In genomic region chr2:113234721-113235346, GRCh38 we compare ENCODE assay signal across 9 cellular contexts. TPM values are rescaled to one million over a fixed set of nuclear protein-coding genes. Genes with fewer than 3 reads are reported as not detected.
DNase-seq lines count a peak whose midpoint lies in the region; ATAC-seq and TF ChIP-seq lines count a peak whose summit lies in the region.
"Had no signal": no experiment of that assay in that cellular context is flagged by ENCODE, and none has a peak within 500 bp of the region (broad histone marks: within the 10 kb centered on the region; RNA-seq: fewer than 3 reads in every experiment).

No MANE protein-coding gene starts in this region.

- H3K9ac ChIP-seq in Karpas-422 (ENCODE audit: low read length), result no peak overlapping the region
- H3K9ac ChIP-seq: SK-N-SH had no signal

- peaks cover 0 to 1% (median 0%) of the 10 kb centered on the region in 3 donors for H3K27me3 Mint-ChIP-seq in CD14-positive monocyte (ENCODE audit: low read depth in 3 of 3)
- no peaks in the 10 kb centered on the region for H3K27me3 Mint-ChIP-seq in natural killer cell (ENCODE audit: low read depth in 2 of 2)

- peaks cover 0 to 7% (median 2%) of the 10 kb centered on the region in 7 donors for H3K9me3 Mint-ChIP-seq in CD14-positive monocyte
- no peaks in the 10 kb centered on the region for H3K9me3 Mint-ChIP-seq in natural killer cell

- H3K27ac Mint-ChIP-seq in CD14-positive monocyte, result peak overlapping the region in 5 of 7 donors; percentile 85 to 98 (median 93)
- peak overlapping the region; percentile 78 to 97 for H3K27ac Mint-ChIP-seq in natural killer cell

- H3K9me2 ChIP-seq in Karpas-422 (replicated peaks; ENCODE audit: insufficient read depth, low read length), result no peaks in the 10 kb centered on the region
- H3K9me2 ChIP-seq: SK-N-SH had no signal

- H2AFZ ChIP-seq in Karpas-422 (ENCODE audit: low read length), result no peak overlapping the region

- H3K4me1 Mint-ChIP-seq in CD14-positive monocyte (peaks cover 60% of the 10 kb centered on the region), natural killer cell (peaks cover 0 to 22% of the 10 kb centered on the region in 2 donors)

- H3K36me3 ChIP-seq in brain microvascular endothelial cell (replicated peaks) (no peaks in the 10 kb centered on the region), Karpas-422 (ENCODE audit: insufficient read depth, low read length) (no peaks in the 10 kb centered on the region)

- no peaks in the 10 kb centered on the region for H4K20me1 ChIP-seq in Karpas-422 (ENCODE audit: insufficient read depth, low read depth, low read length)

- in situ Hi-C loops in brain microvascular endothelial cell (cut with HindIII; ENCODE audit: low pct_ligation_motif_present, low sequenced_read_pairs), result no loop called here

- H3K4me3 ChIP-seq in brain microvascular endothelial cell (ENCODE audit: low read depth, low read length) (peak overlapping the region; percentile 60), Karpas-422 (ENCODE audit: low read length) (no peak overlapping the region)

- H3K4me1 ChIP-seq in Karpas-422 (ENCODE audit: low read length), result no peaks in the 10 kb centered on the region

- H3K79me2 ChIP-seq in Karpas-422 (ENCODE audit: low read length), result no peaks in the 10 kb centered on the region

- H3K27me3 ChIP-seq in brain microvascular endothelial cell (replicated peaks), result no peaks in the 10 kb centered on the region
- no peaks in the 10 kb centered on the region for H3K27me3 ChIP-seq in Karpas-422 (ENCODE audit: low read length)

- intact Hi-C loops in CD14-positive monocyte (cut with micrococcal nuclease), result no loop called here
- intact Hi-C loops in natural killer cell (cut with micrococcal nuclease), result no loop called here

- H3K4me2 ChIP-seq in Karpas-422 (ENCODE audit: low read depth, low read length, poor library complexity, severe bottlenecking), result no peak overlapping the region
- H3K4me2 ChIP-seq: SK-N-SH had no signal

- H3K9me3 ChIP-seq in Karpas-422 (ENCODE audit: low read length), result no peaks in the 10 kb centered on the region
- H3K9me3 ChIP-seq: SK-N-SH had no signal

- H3K36me3 Mint-ChIP-seq in CD14-positive monocyte (peaks cover 3 to 7% of the 10 kb centered on the region in 2 donors), natural killer cell (no peaks in the 10 kb centered on the region)

- H3K27ac ChIP-seq in brain microvascular endothelial cell, result no peak overlapping the region
- no peak overlapping the region for H3K27ac ChIP-seq in Karpas-422 (ENCODE audit: low read length)

- peak overlapping the region; percentile 46 to 80 for H3K4me3 Mint-ChIP-seq in CD14-positive monocyte
- peak overlapping the region; percentile 92 for H3K4me3 Mint-ChIP-seq in natural killer cell

- TF ChIP-seq CTCF in CD14-positive monocyte (IDR thresholded peaks at IDR 0.05) (no peak), brain microvascular endothelial cell (IDR thresholded peaks at IDR 0.05; ENCODE audit: low read depth, low read length, missing control alignments) (no peak), natural killer cell (IDR thresholded peaks at IDR 0.05) (no peak)

- peak; percentile 13 for ATAC-seq in HG03066 (IDR thresholded peaks at IDR 0.05; ENCODE audit: low read depth, unreplicated experiment)
- ATAC-seq in natural killer cell, result no peak

- DNase-seq in CD14-positive monocyte (ENCODE audit: low spot score), result no peak
- no peak for DNase-seq in brain microvascular endothelial cell
- DNase-seq in natural killer cell, result no peak
- no peak for DNase-seq in Karpas-422
- DNase-seq in hypothalamus (lab: John Stamatoyannopoulos, UW), result no peak
- no peak for DNase-seq in NCI-H2029 treated with DMSO at 0.1 percent for 48 hours (lab: John Stamatoyannopoulos, UW)
- no peak for DNase-seq in cerebellar nuclear complex (lab: John Stamatoyannopoulos, UW)
- DNase-seq: SK-N-SH had no signal

RNA-seq across cellular contexts. Expression of gene PAX8, which starts 43.9 kb away (rescaled TPM):
- under 1 TPM; 0.26 to 0.36 TPM for polyA plus RNA-seq in CD14-positive monocyte
- total RNA-seq in natural killer cell, result 1 to 10 TPM in 1 of 3 donors, under 1 TPM in 2; 0.57 to 1.2 (median 0.65) TPM
- 0.90 and 1.5 TPM in 2 replicates for total RNA-seq in Karpas-422 (2014; rRNA removed; shearing (Covaris generic); ENCODE audit: low replicate concordance)
